In the genomic region with DNA sequence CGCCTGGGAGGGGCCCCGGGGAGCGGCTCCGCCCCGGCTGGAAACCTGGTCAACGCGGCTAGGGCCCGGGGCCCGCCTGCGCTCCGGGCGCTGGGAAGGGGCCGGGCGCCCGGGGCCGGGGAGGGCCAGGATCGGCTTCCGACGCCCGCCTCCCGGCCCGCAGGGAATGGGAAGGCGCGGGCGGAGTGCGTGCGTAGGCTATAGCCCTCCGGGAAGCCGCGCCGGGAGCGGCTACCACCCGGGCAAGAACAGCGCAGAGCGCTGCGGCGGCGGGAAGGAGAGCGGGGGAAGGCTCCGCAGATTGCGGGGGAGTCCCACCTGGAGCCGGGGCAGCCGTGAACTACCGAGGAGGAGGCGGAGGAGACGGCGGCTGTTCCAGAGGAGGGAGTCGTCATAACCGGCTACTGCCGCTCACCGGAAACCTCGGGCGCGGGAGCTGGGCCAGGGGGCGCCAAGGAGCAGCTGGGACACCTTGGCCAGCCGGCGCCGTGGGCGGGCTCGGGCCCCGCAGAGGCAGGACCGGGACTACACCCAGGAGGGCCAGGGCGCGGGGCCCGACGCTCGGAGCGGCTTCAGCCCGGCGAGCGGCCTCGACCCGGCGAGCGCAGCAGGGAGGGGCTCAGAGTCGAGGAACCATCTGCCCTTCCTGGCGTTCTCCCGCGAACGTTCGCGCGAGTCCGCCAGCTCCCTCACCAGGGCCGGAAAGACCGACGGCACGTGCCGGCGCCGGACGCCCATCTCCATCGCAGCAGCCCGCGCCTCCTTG, we compare ENCODE assay signal across 8 cellular contexts. TPM values are rescaled to one million over a fixed set of nuclear protein-coding genes. Genes with fewer than 3 reads are reported as not detected.
DNase-seq lines count a peak whose midpoint lies in the region; ATAC-seq and TF ChIP-seq lines count a peak whose summit lies in the region.

A gene (minus strand): TSS at position 429 of the 766 bp plus-strand sequence. CDS start 3,838 bp downstream, outside the sequence.

- DNase-seq in NCI-H1436 (lab: John Stamatoyannopoulos, UW), result peak; percentile 44
- DNase-seq in NCI-H1436 treated with DMSO at 0.1 percent for 48 hours (lab: John Stamatoyannopoulos, UW), result no peak
- peak; percentile 84 for DNase-seq in NCI-H146 (lab: John Stamatoyannopoulos, UW)
- peak; percentile 88 for DNase-seq in UCSD-AML1 (lab: John Stamatoyannopoulos, UW; ENCODE audit: unreplicated experiment)

- H3K9me3 ChIP-seq in iPS-15b (ENCODE audit: control insufficient read depth, insufficient read depth, low read length) (no peaks in the 10 kb centered on the region), skeletal muscle tissue (ENCODE audit: control insufficient read depth in 3 of 3, low read length in 3 of 3) (no peaks in the 10 kb centered on the region)

- H3K4me1 Mint-ChIP-seq in brain, result peaks cover 42% of the 10 kb centered on the region

- peaks cover 38% of the 10 kb centered on the region for H3K4me1 ChIP-seq in iPS-15b (ENCODE audit: control insufficient read depth, insufficient read depth, low read length)
- H3K4me1 ChIP-seq in skeletal muscle tissue (ENCODE audit: control insufficient read depth in 3 of 3, insufficient read depth in 3 of 3, low read length in 3 of 3), result peaks cover 32 to 36% (median 33%) of the 10 kb centered on the region in 3 donors

- H3K9ac ChIP-seq in iPS-15b (ENCODE audit: low read depth, low read length), result peak within 1 kb of the TSS; percentile 67
- peak within 1 kb of the TSS; percentile 85 to 95 (median 89) for H3K9ac ChIP-seq in skeletal muscle tissue (ENCODE audit: low read depth in 1 of 3, low read length in 3 of 3)

- H3K36me3 ChIP-seq in iPS-15b (ENCODE audit: control insufficient read depth, insufficient read depth, low read length) (no peaks in the 10 kb centered on the region), skeletal muscle tissue (ENCODE audit: control insufficient read depth in 3 of 3, insufficient read depth in 3 of 3, low read length in 3 of 3) (peaks cover 10 to 12% (median 10%) of the 10 kb centered on the region in 3 donors)

- peak within 1 kb of the TSS; percentile 85 to 93 (median 89) for H3K4me3 Mint-ChIP-seq in brain

- H3K4me3 ChIP-seq in iPS-15b (ENCODE audit: low read depth, low read length) (peak within 1 kb of the TSS; percentile 72), skeletal muscle tissue (ENCODE audit: low read length in 3 of 3) (peak within 1 kb of the TSS; percentile 82 to 90 (median 85))

- H3K9me3 Mint-ChIP-seq in brain, result no peaks in the 10 kb centered on the region

- H3K27me3 Mint-ChIP-seq in brain, result peaks cover 34% of the 10 kb centered on the region

- peaks cover 24% of the 10 kb centered on the region for H3K36me3 Mint-ChIP-seq in brain

- peak within 1 kb of the TSS; percentile 42 to 91 (median 81) for H3K27ac Mint-ChIP-seq in brain

- peak; percentile 82 for ATAC-seq in HG02763 (IDR thresholded peaks at IDR 0.05; ENCODE audit: unreplicated experiment)

- H3K27me3 ChIP-seq in iPS-15b (ENCODE audit: control insufficient read depth, insufficient read depth, low read length) (peaks cover 4% of the 10 kb centered on the region), skeletal muscle tissue (ENCODE audit: control insufficient read depth in 3 of 3, insufficient read depth in 3 of 3, low read length in 3 of 3) (no peaks in the 10 kb centered on the region)

- H3K27ac ChIP-seq in skeletal muscle tissue (ENCODE audit: low read depth, low read length), result peak within 1 kb of the TSS; percentile 96

- peak; percentile 59 to 77 for TF ChIP-seq CTCF in brain (conservative IDR thresholded peaks at IDR 0.05)

RNA-seq across cellular contexts. Expression of the gene that starts here (rescaled TPM):
- 1.6 TPM for polyA plus RNA-seq in brain (ENCODE audit: insufficient read depth, low read depth, low replicate concordance)
- total RNA-seq in skeletal muscle tissue, result 13.0 TPM
